ENCODE assay signal across 3 cellular contexts in genomic region chr2:200320344-200320743, GRCh38.
TF ChIP-seq lines count a peak whose summit lies in the region.

No MANE protein-coding gene starts in this region.

TF ChIP-seq in SK-N-SH, 30 proteins besides CTCF, POLR2A, EP300 and RAD21:
- TF ChIP-seq TAF1 (IDR thresholded peaks at IDR 0.05; ENCODE audit: borderline replicate concordance, low read depth, low read length), result no peak
- TF ChIP-seq FOSL2 (IDR thresholded peaks at IDR 0.05; ENCODE audit: borderline replicate concordance, low read depth), result no peak

TF ChIP-seq in SK-N-SH treated with all-trans-retinoic acid at 6 μM for 48 hours, 23 proteins besides CTCF, POLR2A, EP300 and RAD21:
- TF ChIP-seq ZNF70 (CRISPR knock-in tag; IDR thresholded peaks at IDR 0.05) (no peak), ZNF565 (CRISPR knock-in tag; conservative IDR thresholded peaks at IDR 0.05; ENCODE audit: low read depth) (no peak), TCF4 (CRISPR knock-in tag; IDR thresholded peaks at IDR 0.05; ENCODE audit: borderline replicate concordance) (no peak), ZC3H10 (CRISPR knock-in tag; IDR thresholded peaks at IDR 0.05) (no peak), GLIS3 (CRISPR knock-in tag; IDR thresholded peaks at IDR 0.05) (no peak)
- TF ChIP-seq, protein P1, sequence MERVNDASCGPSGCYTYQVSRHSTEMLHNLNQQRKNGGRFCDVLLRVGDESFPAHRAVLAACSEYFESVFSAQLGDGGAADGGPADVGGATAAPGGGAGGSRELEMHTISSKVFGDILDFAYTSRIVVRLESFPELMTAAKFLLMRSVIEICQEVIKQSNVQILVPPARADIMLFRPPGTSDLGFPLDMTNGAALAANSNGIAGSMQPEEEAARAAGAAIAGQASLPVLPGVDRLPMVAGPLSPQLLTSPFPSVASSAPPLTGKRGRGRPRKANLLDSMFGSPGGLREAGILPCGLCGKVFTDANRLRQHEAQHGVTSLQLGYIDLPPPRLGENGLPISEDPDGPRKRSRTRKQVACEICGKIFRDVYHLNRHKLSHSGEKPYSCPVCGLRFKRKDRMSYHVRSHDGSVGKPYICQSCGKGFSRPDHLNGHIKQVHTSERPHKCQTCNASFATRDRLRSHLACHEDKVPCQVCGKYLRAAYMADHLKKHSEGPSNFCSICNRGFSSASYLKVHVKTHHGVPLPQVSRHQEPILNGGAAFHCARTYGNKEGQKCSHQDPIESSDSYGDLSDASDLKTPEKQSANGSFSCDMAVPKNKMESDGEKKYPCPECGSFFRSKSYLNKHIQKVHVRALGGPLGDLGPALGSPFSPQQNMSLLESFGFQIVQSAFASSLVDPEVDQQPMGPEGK (CRISPR knock-in tag; IDR thresholded peaks at IDR 0.05; ENCODE audit: borderline replicate concordance), result no peak
- TF ChIP-seq, protein P2, sequence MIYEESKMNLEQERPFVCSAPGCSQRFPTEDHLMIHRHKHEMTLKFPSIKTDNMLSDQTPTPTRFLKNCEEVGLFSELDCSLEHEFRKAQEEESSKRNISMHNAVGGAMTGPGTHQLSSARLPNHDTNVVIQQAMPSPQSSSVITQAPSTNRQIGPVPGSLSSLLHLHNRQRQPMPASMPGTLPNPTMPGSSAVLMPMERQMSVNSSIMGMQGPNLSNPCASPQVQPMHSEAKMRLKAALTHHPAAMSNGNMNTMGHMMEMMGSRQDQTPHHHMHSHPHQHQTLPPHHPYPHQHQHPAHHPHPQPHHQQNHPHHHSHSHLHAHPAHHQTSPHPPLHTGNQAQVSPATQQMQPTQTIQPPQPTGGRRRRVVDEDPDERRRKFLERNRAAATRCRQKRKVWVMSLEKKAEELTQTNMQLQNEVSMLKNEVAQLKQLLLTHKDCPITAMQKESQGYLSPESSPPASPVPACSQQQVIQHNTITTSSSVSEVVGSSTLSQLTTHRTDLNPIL (CRISPR knock-in tag; IDR thresholded peaks at IDR 0.05; ENCODE audit: low read depth), result no peak

TF ChIP-seq in HepG2, 621 proteins besides CTCF, POLR2A, EP300 and RAD21 (continues in another document):
- 0 out of 2 replicates have a peak, but pooled peaks have one; percentile 2 for TF ChIP-seq HOMEZ (CRISPR knock-in tag; IDR thresholded peaks at IDR 0.05; ENCODE audit: low read depth)
- no peak for TF ChIP-seq SRSF9 (IDR thresholded peaks at IDR 0.05; ENCODE audit: borderline replicate concordance, insufficient read depth, low read depth, low read length, poor library complexity, severe bottlenecking)
- no peak for TF ChIP-seq GATA4 (IDR thresholded peaks at IDR 0.05; ENCODE audit: borderline replicate concordance, low read depth)
- TF ChIP-seq HMGXB4 (CRISPR knock-in tag; IDR thresholded peaks at IDR 0.05; ENCODE audit: borderline replicate concordance in 1 of 2, low read depth in 1 of 2), result 0 out of 4 replicates have a peak, but pooled peaks of 1 of the 2 experiments have one; percentile 6
- no peak for TF ChIP-seq ZBTB39 (CRISPR knock-in tag; IDR thresholded peaks at IDR 0.05)
- no peak for TF ChIP-seq ZNF891 (CRISPR knock-in tag; IDR thresholded peaks at IDR 0.05)
- no peak for TF ChIP-seq UBTF (CRISPR knock-in tag; IDR thresholded peaks at IDR 0.05)
- TF ChIP-seq THYN1 (CRISPR knock-in tag; IDR thresholded peaks at IDR 0.05; ENCODE audit: borderline replicate concordance, low read depth), result no peak
- TF ChIP-seq ZFP62 (CRISPR knock-in tag; IDR thresholded peaks at IDR 0.05), result no peak
- peak; percentile 39 for TF ChIP-seq RBM22 (optimal IDR thresholded peaks at IDR 0.05; ENCODE audit: low read length)
- TF ChIP-seq HIVEP1 (CRISPR knock-in tag; IDR thresholded peaks at IDR 0.05), result no peak
- TF ChIP-seq MEF2D (CRISPR knock-in tag; IDR thresholded peaks at IDR 0.05), result no peak
- TF ChIP-seq SRSF4 (IDR thresholded peaks at IDR 0.05; ENCODE audit: low read depth, low read length, poor library complexity, severe bottlenecking), result no peak
- 0 out of 2 replicates have a peak, but pooled peaks have one; percentile 13 for TF ChIP-seq ZKSCAN8 (CRISPR knock-in tag; IDR thresholded peaks at IDR 0.05; ENCODE audit: borderline replicate concordance)
- TF ChIP-seq, protein P3, sequence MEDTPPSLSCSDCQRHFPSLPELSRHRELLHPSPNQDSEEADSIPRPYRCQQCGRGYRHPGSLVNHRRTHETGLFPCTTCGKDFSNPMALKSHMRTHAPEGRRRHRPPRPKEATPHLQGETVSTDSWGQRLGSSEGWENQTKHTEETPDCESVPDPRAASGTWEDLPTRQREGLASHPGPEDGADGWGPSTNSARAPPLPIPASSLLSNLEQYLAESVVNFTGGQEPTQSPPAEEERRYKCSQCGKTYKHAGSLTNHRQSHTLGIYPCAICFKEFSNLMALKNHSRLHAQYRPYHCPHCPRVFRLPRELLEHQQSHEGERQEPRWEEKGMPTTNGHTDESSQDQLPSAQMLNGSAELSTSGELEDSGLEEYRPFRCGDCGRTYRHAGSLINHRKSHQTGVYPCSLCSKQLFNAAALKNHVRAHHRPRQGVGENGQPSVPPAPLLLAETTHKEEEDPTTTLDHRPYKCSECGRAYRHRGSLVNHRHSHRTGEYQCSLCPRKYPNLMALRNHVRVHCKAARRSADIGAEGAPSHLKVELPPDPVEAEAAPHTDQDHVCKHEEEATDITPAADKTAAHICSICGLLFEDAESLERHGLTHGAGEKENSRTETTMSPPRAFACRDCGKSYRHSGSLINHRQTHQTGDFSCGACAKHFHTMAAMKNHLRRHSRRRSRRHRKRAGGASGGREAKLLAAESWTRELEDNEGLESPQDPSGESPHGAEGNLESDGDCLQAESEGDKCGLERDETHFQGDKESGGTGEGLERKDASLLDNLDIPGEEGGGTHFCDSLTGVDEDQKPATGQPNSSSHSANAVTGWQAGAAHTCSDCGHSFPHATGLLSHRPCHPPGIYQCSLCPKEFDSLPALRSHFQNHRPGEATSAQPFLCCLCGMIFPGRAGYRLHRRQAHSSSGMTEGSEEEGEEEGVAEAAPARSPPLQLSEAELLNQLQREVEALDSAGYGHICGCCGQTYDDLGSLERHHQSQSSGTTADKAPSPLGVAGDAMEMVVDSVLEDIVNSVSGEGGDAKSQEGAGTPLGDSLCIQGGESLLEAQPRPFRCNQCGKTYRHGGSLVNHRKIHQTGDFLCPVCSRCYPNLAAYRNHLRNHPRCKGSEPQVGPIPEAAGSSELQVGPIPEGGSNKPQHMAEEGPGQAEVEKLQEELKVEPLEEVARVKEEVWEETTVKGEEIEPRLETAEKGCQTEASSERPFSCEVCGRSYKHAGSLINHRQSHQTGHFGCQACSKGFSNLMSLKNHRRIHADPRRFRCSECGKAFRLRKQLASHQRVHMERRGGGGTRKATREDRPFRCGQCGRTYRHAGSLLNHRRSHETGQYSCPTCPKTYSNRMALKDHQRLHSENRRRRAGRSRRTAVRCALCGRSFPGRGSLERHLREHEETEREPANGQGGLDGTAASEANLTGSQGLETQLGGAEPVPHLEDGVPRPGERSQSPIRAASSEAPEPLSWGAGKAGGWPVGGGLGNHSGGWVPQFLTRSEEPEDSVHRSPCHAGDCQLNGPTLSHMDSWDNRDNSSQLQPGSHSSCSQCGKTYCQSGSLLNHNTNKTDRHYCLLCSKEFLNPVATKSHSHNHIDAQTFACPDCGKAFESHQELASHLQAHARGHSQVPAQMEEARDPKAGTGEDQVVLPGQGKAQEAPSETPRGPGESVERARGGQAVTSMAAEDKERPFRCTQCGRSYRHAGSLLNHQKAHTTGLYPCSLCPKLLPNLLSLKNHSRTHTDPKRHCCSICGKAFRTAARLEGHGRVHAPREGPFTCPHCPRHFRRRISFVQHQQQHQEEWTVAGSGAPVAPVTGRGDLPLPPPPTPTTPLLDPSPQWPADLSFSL (CRISPR knock-in tag; IDR thresholded peaks at IDR 0.05), result no peak
- peak; percentile 47; the same call in 1 of the 2 replicates for TF ChIP-seq FOSL2 (CRISPR knock-in tag; IDR thresholded peaks at IDR 0.05)
- no peak for TF ChIP-seq ZNF788 (CRISPR knock-in tag; IDR thresholded peaks at IDR 0.05; ENCODE audit: borderline replicate concordance)
- TF ChIP-seq CENPT (CRISPR knock-in tag; IDR thresholded peaks at IDR 0.05; ENCODE audit: low read depth), result no peak
- TF ChIP-seq NR0B2 (CRISPR knock-in tag; IDR thresholded peaks at IDR 0.05), result no peak
- peak; percentile 8; the same call in 1 of the 2 replicates for TF ChIP-seq HMG20A (CRISPR knock-in tag; IDR thresholded peaks at IDR 0.05; ENCODE audit: borderline replicate concordance)
- no peak for TF ChIP-seq DNMT3B (CRISPR knock-in tag; conservative IDR thresholded peaks at IDR 0.05)
